24 cellular contexts compared by ENCODE assay signal in genomic region chr21:44972821-44973220, GRCh38. TPM values are rescaled to one million over a fixed set of nuclear protein-coding genes. Genes with fewer than 3 reads are reported as not detected.
DNase-seq lines count a peak whose midpoint lies in the region; ATAC-seq, FAIRE-seq and TF ChIP-seq lines count a peak whose summit lies in the region.
"Had no signal": no experiment of that assay in that cellular context is flagged by ENCODE, and none has a peak within 500 bp of the region (broad histone marks: within the 10 kb centered on the region; RNA-seq: fewer than 3 reads in every experiment).

No MANE protein-coding gene starts in this region.

- DNase-seq in HepG2 (ENCODE audit: low spot score) (no peak), right lobe of liver (no peak), RCC 7860 (ENCODE audit: low spot score) (peak; percentile 39), fibroblast of villous mesenchyme (ENCODE audit: low read depth) (peak; percentile 23), tibial artery (peak in 1 of 2 donors; percentile 88), mucosa of gallbladder (ENCODE audit: low spot score) (no peak), aorta (no peak), MV-4-11 (lab: John Stamatoyannopoulos, UW) (no peak)
- DNase-seq: 8988T; activated CD8-positive, alpha-beta T cell treated with anti-CD3 and anti-CD28 coated beads for 36 hours; activated naive CD4-positive, alpha-beta T cell treated with anti-CD3 and anti-CD28 coated beads for 36 hours; activated T-cell treated with anti-CD3 and anti-CD28 coated beads, Interleukin-2, amount 50 U/mL, for 24 hours; C1 segment of cervical spinal cord; effector memory CD4-positive, alpha-beta T cell; heart right ventricle; NCI-H2029 treated with DMSO at 0.1 percent for 48 hours; NCI-H510A; stimulated activated CD4-positive, alpha-beta T cell treated with anti-CD3 and anti-CD28 coated beads, Interleukin-4, amount 100 ng/mL, for 24 hours; T-helper 2 cell; uterus had no signal

- H3K4me2 ChIP-seq in HepG2 (ENCODE audit: low read depth, low read length): no peak overlapping the region

- ATAC-seq in HepG2 (no peak), right lobe of liver (no peak), aorta (ENCODE audit: low FRiP score) (no peak)
- ATAC-seq: activated CD8-positive, alpha-beta T cell treated with anti-CD3 and anti-CD28 coated beads for 36 hours; heart right ventricle had no signal

- H3K4me1 ChIP-seq in HepG2 (ENCODE audit: insufficient read depth, low read length) (peaks cover 6% of the 10 kb centered on the region; the same call in 1 of the 2 replicates), right lobe of liver (peaks cover 0 to 14% (median 0%) of the 10 kb centered on the region in 4 donors), tibial artery (peaks cover 0 to 97% (median 62%) of the 10 kb centered on the region in 4 donors), aorta (ENCODE audit: control insufficient read depth in 1 of 2, insufficient read depth in 2 of 2, low read length in 2 of 2) (no peaks in the 10 kb centered on the region)
- H3K4me1 ChIP-seq: parathyroid adenoma, uterus had no signal

- TF ChIP-seq CTCF in HepG2 (CRISPR knock-in tag; IDR thresholded peaks at IDR 0.05): no peak
- no peak for TF ChIP-seq CTCF in right lobe of liver (IDR thresholded peaks at IDR 0.05)
- TF ChIP-seq CTCF in fibroblast of villous mesenchyme (IDR thresholded peaks at IDR 0.05; ENCODE audit: insufficient read depth, low read depth, low read length): no peak
- no peak for TF ChIP-seq CTCF in tibial artery (IDR thresholded peaks at IDR 0.05)

- H3K4me3 ChIP-seq in HepG2 (replicated peaks in 1 of 3; ENCODE audit: insufficient read depth in 1 of 3, low read depth in 2 of 3, low read length in 3 of 3): no peak overlapping the region
- H3K4me3 ChIP-seq in right lobe of liver: no peak overlapping the region
- no peak overlapping the region for H3K4me3 ChIP-seq in fibroblast of villous mesenchyme (ENCODE audit: low read depth, low read length)
- peak overlapping the region in 1 of 2 donors; percentile 18 for H3K4me3 ChIP-seq in tibial artery
- H3K4me3 ChIP-seq in aorta (ENCODE audit: low read length in 2 of 2): no peak overlapping the region
- H3K4me3 ChIP-seq: heart right ventricle, uterus had no signal

- H3K27me3 ChIP-seq in HepG2 (ENCODE audit: control insufficient read depth in 1 of 2, insufficient read depth in 2 of 2, low read length in 2 of 2) (no peaks in the 10 kb centered on the region), right lobe of liver (no peaks in the 10 kb centered on the region), tibial artery (no peaks in the 10 kb centered on the region), aorta (ENCODE audit: control insufficient read depth in 1 of 2, insufficient read depth in 2 of 2, low read length in 1 of 2) (no peaks in the 10 kb centered on the region)
- H3K27me3 ChIP-seq: heart right ventricle, uterus had no signal

- CTCF ChIA-PET in HepG2 (lab: Yijun Ruan, JAX; ENCODE audit: low intra/inter-chr PET ratio, low total read pairs): no interaction called here

- intact Hi-C loops in HepG2 (cut with micrococcal nuclease; ENCODE audit: unreplicated experiment): no loop called here
- intact Hi-C loops in right lobe of liver (cut with DNase I): no loop called here
- intact Hi-C loops in tibial artery (cut with DNase I; ENCODE audit: low total_unique reads): loop anchor here (5.0 kb wide), 1 partner anchor 64 kb away; no protein-coding TSS in a partner anchor
- intact Hi-C loops in aorta (cut with DNase I): no loop called here

- TF ChIP-seq EP300 in HepG2 (IDR thresholded peaks at IDR 0.05; ENCODE audit: low read depth in 2 of 2, low read length in 2 of 2) (no peak), HepG2 (CRISPR knock-in tag; IDR thresholded peaks at IDR 0.05; ENCODE audit: borderline replicate concordance) (no peak)

- H3K9me3 ChIP-seq in HepG2 (ENCODE audit: low read length) (no peaks in the 10 kb centered on the region), right lobe of liver (no peaks in the 10 kb centered on the region), tibial artery (no peaks in the 10 kb centered on the region), aorta (ENCODE audit: control insufficient read depth, low read length) (no peaks in the 10 kb centered on the region)
- H3K9me3 ChIP-seq: heart right ventricle, uterus had no signal

- TF ChIP-seq POLR2A in HepG2 (IDR thresholded peaks at IDR 0.05; ENCODE audit: insufficient read depth in 1 of 2, low read depth in 2 of 2, low read length in 2 of 2) (no peak), right lobe of liver (IDR thresholded peaks at IDR 0.05) (no peak)

- in situ Hi-C loops in HepG2 (cut with HindIII; ENCODE audit: extremely low pct_ligation_motif_present, low pct_unique_long_range_greater_than_20kb): no loop called here

- no peak overlapping the region for H3K9ac ChIP-seq in HepG2 (ENCODE audit: insufficient read depth, low read depth, low read length)
- H3K9ac ChIP-seq: parathyroid adenoma had no signal

- no TSS peak for BruUV-seq in HepG2 (replicated peaks; lab: Mats Ljungman, UMichigan)

- TF ChIP-seq RAD21 in HepG2 (CRISPR knock-in tag; IDR thresholded peaks at IDR 0.05): no peak

- no peak for FAIRE-seq in HepG2 (lab: Jason Lieb, UNC)
- no peak for FAIRE-seq in RCC 7860 (lab: Jason Lieb, UNC)
- FAIRE-seq: D721Med, keratinocyte had no signal

- H3K27ac ChIP-seq in HepG2 (ENCODE audit: extremely low read length, insufficient read depth, low read length) (no peak overlapping the region), right lobe of liver (no peak overlapping the region), tibial artery (peak overlapping the region; percentile 93 to 96), aorta (ENCODE audit: low read depth in 1 of 2, low read length in 2 of 2) (no peak overlapping the region)
- H3K27ac ChIP-seq: heart right ventricle, parathyroid adenoma, uterus had no signal

- no peaks in the 10 kb centered on the region for H4K20me1 ChIP-seq in HepG2 (ENCODE audit: insufficient read depth, low read length)

- no peaks in the 10 kb centered on the region for H3K79me2 ChIP-seq in HepG2 (ENCODE audit: insufficient read depth, low read length)
- H3K79me2 ChIP-seq: parathyroid adenoma had no signal

- POLR2A ChIA-PET in HepG2 (lab: Yijun Ruan, JAX): interaction anchor here (1.2 kb wide), 1 partner anchor 12 kb away, joined by 6 read pairs; no protein-coding TSS in a partner anchor

- H2AFZ ChIP-seq in HepG2 (ENCODE audit: low read length): no peak overlapping the region
- H2AFZ ChIP-seq: parathyroid adenoma had no signal

- H3K36me3 ChIP-seq in HepG2 (replicated peaks in 1 of 2; ENCODE audit: control insufficient read depth in 1 of 2, insufficient read depth in 2 of 2, low read length in 2 of 2) (peaks cover 14 to 36% of the 10 kb centered on the region in 2 experiments; a peak in 4 of 5 replicates), right lobe of liver (no peaks in the 10 kb centered on the region), tibial artery (peaks cover 24 to 69% (median 29%) of the 10 kb centered on the region in 3 donors), aorta (ENCODE audit: control insufficient read depth in 1 of 2, insufficient read depth in 2 of 2, low read length in 1 of 2) (no peaks in the 10 kb centered on the region)
- H3K36me3 ChIP-seq: uterus had no signal

- 100% methylated on average over 2 of the region's 16 CpGs for WGBS in HepG2 (ENCODE audit: low lambda C conversion rate)
- no CpG with 5 or more reads among the region's 16 CpGs for WGBS in right lobe of liver (ENCODE audit: insufficient coverage, low coverage, low lambda C conversion rate, missing lambda C conversion rate)
- WGBS in aorta, 2 donors: 72 to 80% methylated on average over 16 of the region's 16 CpGs

RNA-seq across cellular contexts. Expression of gene SLX9, which starts 33.0 kb away (rescaled TPM):
- total RNA-seq in HepG2 (2016; rRNA removed; fragmentation: Illumina TruSeq; extraction: Trizol): 47.1 and 51.5 TPM in 2 replicates
- total RNA-seq in HepG2 (2016; cell fraction: cytosol; rRNA removed; fragmentation: Illumina TruSeq; extraction: Trizol; ENCODE audit: low read depth): 43.4 and 50.9 TPM in 2 replicates
- total RNA-seq in HepG2 (2016; cell fraction: insoluble cytoplasmic fraction; rRNA removed; fragmentation: Illumina TruSeq; extraction: Trizol): 51.9 and 55.4 TPM in 2 replicates
- 31.2 and 37.8 TPM in 2 replicates for total RNA-seq in HepG2 (2016; cell fraction: membrane; rRNA removed; fragmentation: Illumina TruSeq; extraction: Trizol)
- 17.3 and 20.5 TPM in 2 replicates for total RNA-seq in HepG2 (2016; cell fraction: nucleus; rRNA removed; fragmentation: Illumina TruSeq; extraction: Trizol)
- polyA plus RNA-seq in HepG2 (2011; rRNA removed): 21.0 and 22.6 TPM in 2 replicates
- polyA plus RNA-seq in HepG2 (2011; cell fraction: cytosol; rRNA removed): 32.4 and 47.0 TPM in 2 replicates
- 22.9 and 26.2 TPM in 2 replicates for polyA plus RNA-seq in HepG2 (2011; cell fraction: nucleus; rRNA removed)
- polyA plus RNA-seq in HepG2 (2012): 22.9 TPM in 2 replicates
- 43.3 and 45.1 TPM in 2 replicates for polyA plus RNA-seq in HepG2 (2016; cell fraction: cytosol; fragmentation: Illumina TruSeq; extraction: Trizol; ENCODE audit: low read depth)
- polyA plus RNA-seq in HepG2 (2016; cell fraction: insoluble cytoplasmic fraction; fragmentation: Illumina TruSeq; extraction: Trizol; ENCODE audit: low read depth): 53.9 and 57.5 TPM in 2 replicates
- polyA plus RNA-seq in HepG2 (2016; cell fraction: membrane; fragmentation: Illumina TruSeq; extraction: Trizol; ENCODE audit: low read depth): 27.6 and 29.8 TPM in 2 replicates
- 35.4 and 41.4 TPM in 2 replicates for polyA plus RNA-seq in HepG2 (2016; cell fraction: nucleus; fragmentation: Illumina TruSeq; extraction: Trizol; ENCODE audit: insufficient read depth, low read depth)
- polyA minus RNA-seq in HepG2 (2011; rRNA and poly(A)+ RNA removed; ENCODE audit: low replicate concordance): 14.1 and 17.2 TPM in 2 replicates
- 15.8 and 22.1 TPM in 2 replicates for polyA minus RNA-seq in HepG2 (2011; cell fraction: cytosol; rRNA and poly(A)+ RNA removed)
- polyA minus RNA-seq in HepG2 (2011; cell fraction: nucleus; rRNA and poly(A)+ RNA removed): 5.8 and 8.6 TPM in 2 replicates
- total RNA-seq in right lobe of liver: 10 to 100 TPM; 15.0 to 27.9 (median 17.1) TPM
- 12.1 and 16.4 TPM in 2 replicates for total RNA-seq in fibroblast of villous mesenchyme
- 34.6 TPM for total RNA-seq in mucosa of gallbladder
- 10 to 100 TPM; 21.5 to 29.6 TPM for total RNA-seq in aorta
- polyA plus RNA-seq in aorta: 10 to 100 TPM; 17.3 to 19.2 TPM

RNA-seq across cellular contexts. Expression of gene ITGB2, which starts 52.1 kb away (rescaled TPM):
- total RNA-seq in HepG2 (2016; rRNA removed; fragmentation: Illumina TruSeq; extraction: Trizol): 1.6 and 4.2 TPM in 2 replicates
- total RNA-seq in HepG2 (2016; cell fraction: cytosol; rRNA removed; fragmentation: Illumina TruSeq; extraction: Trizol; ENCODE audit: low read depth): 0.71 and 0.91 TPM in 2 replicates
- 2.3 and 3.5 TPM in 2 replicates for total RNA-seq in HepG2 (2016; cell fraction: insoluble cytoplasmic fraction; rRNA removed; fragmentation: Illumina TruSeq; extraction: Trizol)
- 1.2 and 1.9 TPM in 2 replicates for total RNA-seq in HepG2 (2016; cell fraction: membrane; rRNA removed; fragmentation: Illumina TruSeq; extraction: Trizol)
- total RNA-seq in HepG2 (2016; cell fraction: nucleus; rRNA removed; fragmentation: Illumina TruSeq; extraction: Trizol): 6.5 and 6.6 TPM in 2 replicates
- polyA plus RNA-seq in HepG2 (2011; rRNA removed): 18.0 and 26.4 TPM in 2 replicates
- 22.3 and 25.2 TPM in 2 replicates for polyA plus RNA-seq in HepG2 (2011; cell fraction: cytosol; rRNA removed)
- 63.6 and 64.3 TPM in 2 replicates for polyA plus RNA-seq in HepG2 (2011; cell fraction: nucleus; rRNA removed)
- 28.1 and 37.9 TPM in 2 replicates for polyA plus RNA-seq in HepG2 (2012)
- polyA plus RNA-seq in HepG2 (2016; cell fraction: cytosol; fragmentation: Illumina TruSeq; extraction: Trizol; ENCODE audit: low read depth): 0.53 and 1.0 TPM in 2 replicates
- polyA plus RNA-seq in HepG2 (2016; cell fraction: insoluble cytoplasmic fraction; fragmentation: Illumina TruSeq; extraction: Trizol; ENCODE audit: low read depth): 2.2 and 2.5 TPM in 2 replicates
- polyA plus RNA-seq in HepG2 (2016; cell fraction: membrane; fragmentation: Illumina TruSeq; extraction: Trizol; ENCODE audit: low read depth): 1.3 and 1.5 TPM in 2 replicates
- polyA plus RNA-seq in HepG2 (2016; cell fraction: nucleus; fragmentation: Illumina TruSeq; extraction: Trizol; ENCODE audit: insufficient read depth, low read depth): 5.9 and 7.0 TPM in 2 replicates
- polyA minus RNA-seq in HepG2 (2011; rRNA and poly(A)+ RNA removed; ENCODE audit: low replicate concordance): 1.4 and 26.8 TPM in 2 replicates
- 11.9 and 12.6 TPM in 2 replicates for polyA minus RNA-seq in HepG2 (2011; cell fraction: cytosol; rRNA and poly(A)+ RNA removed)
- 10.0 and 14.7 TPM in 2 replicates for polyA minus RNA-seq in HepG2 (2011; cell fraction: nucleus; rRNA and poly(A)+ RNA removed)
- 10 to 100 TPM; 12.9 to 61.8 (median 36.6) TPM for total RNA-seq in right lobe of liver
- under 0.01 and 0.43 TPM in 2 replicates for total RNA-seq in fibroblast of villous mesenchyme
- 84.5 TPM for total RNA-seq in mucosa of gallbladder
- total RNA-seq in aorta: 100 to 1,000 TPM in 1 of 2 donors, 10 to 100 TPM in 1; 65.5 to 110 TPM
- 10 to 100 TPM in 1 of 2 donors, 1 to 10 TPM in 1; 6.7 to 48.5 TPM for polyA plus RNA-seq in aorta
- total RNA-seq: G401 had no signal

Comparison
In these comparisons a context has a peak if more than half of its experiments do, and no peak if none do; other contexts are left out.
1. DNase-seq: peak in RCC 7860 (single experiment) and fibroblast of villous mesenchyme (single experiment); none in HepG2 (single experiment), right lobe of liver (0 of 3), mucosa of gallbladder (single experiment), aorta (0 of 2) and MV-4-11 (single experiment).
2. H3K27ac ChIP-seq: peak in tibial artery (2 of 2); none in HepG2 (single experiment), right lobe of liver (0 of 3) and aorta (0 of 2).